In the genomic region with DNA sequence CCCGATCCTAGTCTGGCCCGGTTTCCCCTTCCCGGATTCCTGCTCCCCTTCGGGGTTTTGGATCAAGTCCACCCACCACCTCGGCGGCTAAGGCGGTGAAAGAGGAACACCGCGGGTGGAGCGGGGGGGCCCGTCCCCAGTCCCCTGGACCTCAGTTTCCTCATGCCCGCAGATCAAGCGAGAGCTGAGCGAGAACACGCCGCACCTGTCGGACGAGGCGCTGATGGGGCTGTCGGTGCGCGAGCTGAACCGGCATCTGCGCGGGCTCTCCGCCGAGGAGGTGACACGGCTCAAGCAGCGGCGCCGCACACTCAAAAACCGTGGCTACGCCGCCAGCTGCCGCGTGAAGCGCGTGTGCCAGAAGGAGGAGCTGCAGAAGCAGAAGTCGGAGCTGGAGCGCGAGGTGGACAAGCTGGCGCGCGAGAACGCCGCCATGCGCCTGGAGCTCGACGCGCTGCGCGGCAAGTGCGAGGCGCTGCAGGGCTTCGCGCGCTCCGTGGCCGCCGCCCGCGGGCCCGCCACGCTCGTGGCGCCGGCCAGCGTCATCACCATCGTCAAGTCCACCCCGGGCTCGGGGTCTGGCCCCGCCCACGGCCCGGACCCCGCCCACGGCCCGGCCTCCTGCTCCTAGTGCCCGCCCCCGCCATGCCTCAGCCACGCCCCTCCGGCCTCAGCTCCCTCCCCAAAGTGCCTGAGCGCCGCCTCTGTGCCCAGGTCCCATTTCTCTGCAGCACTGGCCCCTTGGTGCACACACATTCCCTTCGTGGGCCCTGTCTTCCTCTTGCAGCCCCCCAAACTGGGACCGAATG, we compare ENCODE assay signal across 8 cellular contexts. TPM values are rescaled to one million over a fixed set of nuclear protein-coding genes. Genes with fewer than 3 reads are reported as not detected.
DNase-seq lines count a peak whose midpoint lies in the region; ATAC-seq and TF ChIP-seq lines count a peak whose summit lies in the region.

No MANE protein-coding gene starts in this region.

- H3K4me3 ChIP-seq in skin epidermis, result peak overlapping the region in 5 of 7 experiments; percentile 0 to 31 (median 15)

- no peak overlapping the region for H3K27ac Mint-ChIP-seq in activated naive CD8-positive, alpha-beta T cell treated with anti-CD3 and anti-CD28 coated beads, Interleukin-2, amount 10 ng/mL, durations not matched to agents 7 days and 5 days

- no peak for TF ChIP-seq CTCF in RWPE1 (conservative IDR thresholded peaks at IDR 0.05; ENCODE audit: low read depth)

- peak overlapping the region; percentile 62 for H3K27ac ChIP-seq in RWPE1
- peak overlapping the region in 12 of 21 experiments; percentile 0 to 70 (median 42) for H3K27ac ChIP-seq in skin epidermis

- no peaks in the 10 kb centered on the region for H3K27me3 Mint-ChIP-seq in activated naive CD8-positive, alpha-beta T cell treated with anti-CD3 and anti-CD28 coated beads, Interleukin-2, amount 10 ng/mL, durations not matched to agents 7 days and 5 days

- POLR2A ChIA-PET in RWPE1 (lab: Yijun Ruan, JAX; ENCODE audit: low non-redundant PET), result no interaction called here
- POLR2A ChIA-PET in activated naive CD8-positive, alpha-beta T cell treated with anti-CD3 and anti-CD28 coated beads, Interleukin-2, amount 10 ng/mL, durations not matched to agents 7 days and 5 days (lab: Charles Lee), result interaction anchor here (0.6 kb wide), 1 partner anchor 1704 kb away, joined by 3 read pairs; no protein-coding TSS in a partner anchor

- peaks cover 11% of the 10 kb centered on the region for H3K36me3 Mint-ChIP-seq in activated naive CD8-positive, alpha-beta T cell treated with anti-CD3 and anti-CD28 coated beads, Interleukin-2, amount 10 ng/mL, durations not matched to agents 7 days and 5 days

- no peaks in the 10 kb centered on the region for H3K9me3 Mint-ChIP-seq in activated naive CD8-positive, alpha-beta T cell treated with anti-CD3 and anti-CD28 coated beads, Interleukin-2, amount 10 ng/mL, durations not matched to agents 7 days and 5 days

- H3K4me3 Mint-ChIP-seq in activated naive CD8-positive, alpha-beta T cell treated with anti-CD3 and anti-CD28 coated beads, Interleukin-2, amount 10 ng/mL, durations not matched to agents 7 days and 5 days, result peak overlapping the region; percentile 25

- DNase-seq in RWPE1 (ENCODE audit: low spot score) (no peak), hepatic stellate cell (ENCODE audit: low spot score) (peak; percentile 77), NCI-H1694 (lab: John Stamatoyannopoulos, UW) (no peak), A172 (ENCODE audit: low spot score) (no peak)
- peak; percentile 72 for DNase-seq in activated naive CD8-positive, alpha-beta T cell treated with anti-CD3 and anti-CD28 coated beads, Interleukin-2, amount 10 ng/mL, durations not matched to agents 7 days and 5 days

- H3K4me1 Mint-ChIP-seq in activated naive CD8-positive, alpha-beta T cell treated with anti-CD3 and anti-CD28 coated beads, Interleukin-2, amount 10 ng/mL, durations not matched to agents 7 days and 5 days, result peaks cover 15% of the 10 kb centered on the region

- CTCF ChIA-PET in RWPE1 (lab: Yijun Ruan, JAX), result no interaction called here

- peak; percentile 7 for TF ChIP-seq POLR2A in GM18505 (IDR thresholded peaks at IDR 0.05; ENCODE audit: borderline replicate concordance, extremely low read depth, insufficient read depth, insufficient read length)

- no peak for ATAC-seq in GM18505 (IDR thresholded peaks at IDR 0.05; ENCODE audit: unreplicated experiment)
- peak; percentile 61 for ATAC-seq in activated naive CD8-positive, alpha-beta T cell treated with anti-CD3 and anti-CD28 coated beads, Interleukin-2, amount 10 ng/mL, durations not matched to agents 7 days and 5 days (ENCODE audit: low read depth)
- no peak for ATAC-seq in GM19328 (IDR thresholded peaks at IDR 0.05; ENCODE audit: unreplicated experiment)

RNA-seq across cellular contexts. Expression of gene MAFF, which starts 12.7 kb away (rescaled TPM):
- 10 to 100 TPM; 10.8 to 12.8 TPM for total RNA-seq in activated naive CD8-positive, alpha-beta T cell treated with anti-CD3 and anti-CD28 coated beads, Interleukin-2, amount 10 ng/mL, durations not matched to agents 7 days and 5 days
- 4.7 and 9.9 TPM in 2 replicates for total RNA-seq in A172 (2014; rRNA removed; shearing (Covaris generic))

RNA-seq across cellular contexts. Expression of gene PLA2G6, which starts 32.8 kb away (rescaled TPM):
- total RNA-seq in activated naive CD8-positive, alpha-beta T cell treated with anti-CD3 and anti-CD28 coated beads, Interleukin-2, amount 10 ng/mL, durations not matched to agents 7 days and 5 days, result 100 to 1,000 TPM in 1 of 2 experiments, 10 to 100 TPM in 1; 94.6 to 103 TPM
- 6.2 and 10.1 TPM in 2 replicates for total RNA-seq in A172 (2014; rRNA removed; shearing (Covaris generic))

RNA-seq across cellular contexts. Expression of gene TMEM184B, which starts 58.4 kb away (rescaled TPM):
- total RNA-seq in activated naive CD8-positive, alpha-beta T cell treated with anti-CD3 and anti-CD28 coated beads, Interleukin-2, amount 10 ng/mL, durations not matched to agents 7 days and 5 days, result 10 to 100 TPM; 29.7 to 31.5 TPM
- total RNA-seq in A172 (2014; rRNA removed; shearing (Covaris generic)), result 21.5 and 33.8 TPM in 2 replicates

Comparison
In these comparisons a context has a peak if more than half of its experiments do, and no peak if none do; other contexts are left out.
1. DNase-seq: peak in activated naive CD8-positive, alpha-beta T cell treated with anti-CD3 and anti-CD28 coated beads, Interleukin-2, amount 10 ng/mL, durations not matched to agents 7 days and 5 days (single experiment) and hepatic stellate cell (single experiment); none in RWPE1 (single experiment), NCI-H1694 (single experiment) and A172 (single experiment).